ENCODE assay signal across 1 cellular context in the genomic region with DNA sequence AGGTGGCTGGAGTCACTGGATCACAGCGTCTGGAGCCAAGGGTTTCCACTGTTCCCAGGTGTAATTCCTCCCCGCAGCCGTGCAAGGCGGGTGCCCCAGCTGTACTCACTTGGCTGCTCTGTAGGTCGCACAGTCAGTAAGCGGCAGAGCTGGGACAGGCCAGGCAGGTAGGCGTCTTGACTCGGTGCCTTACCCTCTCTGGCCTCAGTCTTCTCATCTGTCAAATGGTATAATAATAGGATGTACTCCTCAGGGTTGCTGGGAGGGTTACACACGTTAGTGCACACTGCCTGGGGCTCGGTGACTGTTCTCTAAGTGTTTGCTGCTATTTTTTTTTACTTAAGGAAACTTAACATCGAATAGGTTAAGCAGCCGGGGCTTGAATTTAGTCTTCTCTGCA.
TF ChIP-seq lines count a peak whose summit lies in the region.

No MANE protein-coding gene starts in this region.

TF ChIP-seq in GM12878, 131 proteins besides CTCF, POLR2A, EP300 and RAD21:
- TF ChIP-seq ZSCAN29 (IDR thresholded peaks at IDR 0.05): no peak
- no peak for TF ChIP-seq STAT3 (IDR thresholded peaks at IDR 0.05; ENCODE audit: low read depth, low read length)
- no peak for TF ChIP-seq MEF2A (IDR thresholded peaks at IDR 0.05; ENCODE audit: insufficient read depth, low read depth, low read length)
- TF ChIP-seq POU2F2 (IDR thresholded peaks at IDR 0.05; ENCODE audit: borderline replicate concordance, low read depth, low read length): no peak
- TF ChIP-seq RUNX3 (IDR thresholded peaks at IDR 0.05; ENCODE audit: low read length): no peak
- no peak for TF ChIP-seq GATAD2B (conservative IDR thresholded peaks at IDR 0.05; ENCODE audit: low read depth)
- TF ChIP-seq, protein P1, sequence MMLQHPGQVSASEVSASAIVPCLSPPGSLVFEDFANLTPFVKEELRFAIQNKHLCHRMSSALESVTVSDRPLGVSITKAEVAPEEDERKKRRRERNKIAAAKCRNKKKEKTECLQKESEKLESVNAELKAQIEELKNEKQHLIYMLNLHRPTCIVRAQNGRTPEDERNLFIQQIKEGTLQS (IDR thresholded peaks at IDR 0.05; ENCODE audit: borderline replicate concordance, extremely low read depth, low read depth, low read length): no peak
- TF ChIP-seq IKZF2 (IDR thresholded peaks at IDR 0.05): no peak
- no peak for TF ChIP-seq TARDBP (IDR thresholded peaks at IDR 0.05; ENCODE audit: borderline replicate concordance)
- TF ChIP-seq TCF7 (IDR thresholded peaks at IDR 0.05; ENCODE audit: borderline replicate concordance): no peak
- TF ChIP-seq ZBED1 (IDR thresholded peaks at IDR 0.05; ENCODE audit: borderline replicate concordance): no peak
- TF ChIP-seq NFXL1 (IDR thresholded peaks at IDR 0.05; ENCODE audit: borderline replicate concordance): no peak
- TF ChIP-seq, protein P2, sequence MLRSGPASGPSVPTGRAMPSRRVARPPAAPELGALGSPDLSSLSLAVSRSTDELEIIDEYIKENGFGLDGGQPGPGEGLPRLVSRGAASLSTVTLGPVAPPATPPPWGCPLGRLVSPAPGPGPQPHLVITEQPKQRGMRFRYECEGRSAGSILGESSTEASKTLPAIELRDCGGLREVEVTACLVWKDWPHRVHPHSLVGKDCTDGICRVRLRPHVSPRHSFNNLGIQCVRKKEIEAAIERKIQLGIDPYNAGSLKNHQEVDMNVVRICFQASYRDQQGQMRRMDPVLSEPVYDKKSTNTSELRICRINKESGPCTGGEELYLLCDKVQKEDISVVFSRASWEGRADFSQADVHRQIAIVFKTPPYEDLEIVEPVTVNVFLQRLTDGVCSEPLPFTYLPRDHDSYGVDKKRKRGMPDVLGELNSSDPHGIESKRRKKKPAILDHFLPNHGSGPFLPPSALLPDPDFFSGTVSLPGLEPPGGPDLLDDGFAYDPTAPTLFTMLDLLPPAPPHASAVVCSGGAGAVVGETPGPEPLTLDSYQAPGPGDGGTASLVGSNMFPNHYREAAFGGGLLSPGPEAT (IDR thresholded peaks at IDR 0.05; ENCODE audit: low read depth): no peak
